In the genomic region with DNA sequence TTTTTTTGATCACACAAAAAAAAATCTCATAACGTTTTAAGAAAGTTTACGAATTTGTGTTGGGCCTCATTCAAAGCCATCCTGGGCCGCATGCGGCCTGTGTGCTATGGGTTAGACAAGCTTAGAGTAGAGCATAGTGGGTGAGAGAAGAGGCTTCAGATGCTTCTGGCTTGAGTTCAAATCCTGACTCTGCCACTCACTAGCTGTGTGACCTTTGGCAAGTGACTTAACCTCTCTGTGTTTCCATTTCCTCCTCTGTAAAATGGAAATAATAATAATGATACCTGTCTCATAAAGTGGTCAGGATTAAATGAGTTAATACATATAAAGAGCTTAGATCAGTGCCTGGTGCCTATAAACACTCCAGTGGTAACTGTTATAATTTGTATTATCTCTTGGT, we compare ENCODE assay signal across 31 cellular contexts. TPM values are rescaled to one million over a fixed set of nuclear protein-coding genes. Genes with fewer than 3 reads are reported as not detected.
DNase-seq lines count a peak whose midpoint lies in the region; ATAC-seq and TF ChIP-seq lines count a peak whose summit lies in the region.
"Had no signal": no experiment of that assay in that cellular context is flagged by ENCODE, and none has a peak within 500 bp of the region (broad histone marks: within the 10 kb centered on the region; RNA-seq: fewer than 3 reads in every experiment).

No MANE protein-coding gene starts in this region.

- H3K27me3 ChIP-seq in CD4-positive, alpha-beta T cell (ENCODE audit: control insufficient read depth, insufficient read depth, low read length): no peaks in the 10 kb centered on the region
- no peaks in the 10 kb centered on the region for H3K27me3 ChIP-seq in right lobe of liver
- H3K27me3 ChIP-seq: gastroesophageal sphincter, ovary had no signal

- peak overlapping the region; percentile 74 for H3K27ac Mint-ChIP-seq in activated CD8-positive, alpha-beta T cell treated with anti-CD3 and anti-CD28 coated beads for 36 hours
- H3K27ac Mint-ChIP-seq in activated CD8-positive, alpha-beta T cell treated with anti-CD3 and anti-CD28 coated beads, Interleukin-2, amount 10 ng/mL, durations not matched to agents 7 days and 5 days: no peak overlapping the region
- H3K27ac Mint-ChIP-seq in CD4-positive, alpha-beta T cell: peak overlapping the region; percentile 73
- H3K27ac Mint-ChIP-seq in activated naive CD8-positive, alpha-beta T cell: peak overlapping the region; percentile 72
- H3K27ac Mint-ChIP-seq: B cell, GM23338, IgD-negative memory B cell had no signal

- H3K4me1 ChIP-seq in right lobe of liver: peaks cover 0 to 44% (median 18%) of the 10 kb centered on the region in 4 donors

- peaks cover 16% of the 10 kb centered on the region for H3K36me3 Mint-ChIP-seq in activated CD8-positive, alpha-beta T cell treated with anti-CD3 and anti-CD28 coated beads for 36 hours (ENCODE audit: low read depth)
- H3K36me3 Mint-ChIP-seq in activated CD8-positive, alpha-beta T cell treated with anti-CD3 and anti-CD28 coated beads, Interleukin-2, amount 10 ng/mL, durations not matched to agents 7 days and 5 days (ENCODE audit: low read depth): peaks cover 60% of the 10 kb centered on the region
- peaks cover 38% of the 10 kb centered on the region for H3K36me3 Mint-ChIP-seq in CD4-positive, alpha-beta T cell (ENCODE audit: low read depth)
- peaks cover 5% of the 10 kb centered on the region for H3K36me3 Mint-ChIP-seq in activated naive CD8-positive, alpha-beta T cell

- H3K27me3 Mint-ChIP-seq in activated CD8-positive, alpha-beta T cell treated with anti-CD3 and anti-CD28 coated beads for 36 hours: no peaks in the 10 kb centered on the region
- H3K27me3 Mint-ChIP-seq in activated CD8-positive, alpha-beta T cell treated with anti-CD3 and anti-CD28 coated beads, Interleukin-2, amount 10 ng/mL, durations not matched to agents 7 days and 5 days (ENCODE audit: low read depth): no peaks in the 10 kb centered on the region
- H3K27me3 Mint-ChIP-seq in CD4-positive, alpha-beta T cell: no peaks in the 10 kb centered on the region
- H3K27me3 Mint-ChIP-seq in activated naive CD8-positive, alpha-beta T cell: no peaks in the 10 kb centered on the region
- H3K27me3 Mint-ChIP-seq: B cell, IgD-negative memory B cell had no signal

- no peak for TF ChIP-seq CTCF in activated CD8-positive, alpha-beta T cell treated with anti-CD3 and anti-CD28 coated beads for 36 hours (IDR thresholded peaks at IDR 0.05)
- no peak for TF ChIP-seq CTCF in CD4-positive, alpha-beta T cell (IDR thresholded peaks at IDR 0.05)
- no peak for TF ChIP-seq CTCF in right lobe of liver (IDR thresholded peaks at IDR 0.05)

- CTCF ChIA-PET in activated CD8-positive, alpha-beta T cell treated with anti-CD3 and anti-CD28 coated beads for 36 hours (lab: Charles Lee): interaction anchor here (1.4 to 3.7 kb wide), 2 partner anchors 9 to 14 kb away, joined by 5 to 17 read pairs; no protein-coding TSS in a partner anchor
- CTCF ChIA-PET in activated CD8-positive, alpha-beta T cell treated with anti-CD3 and anti-CD28 coated beads, Interleukin-2, amount 10 ng/mL, durations not matched to agents 7 days and 5 days (lab: Charles Lee): interaction anchor here (0.9 to 3.5 kb wide), 3 partner anchors 14 to 156 kb away, joined by 3 to 19 read pairs (median 5); no protein-coding TSS in a partner anchor
- CTCF ChIA-PET in CD4-positive, alpha-beta T cell (lab: Charles Lee): interaction anchor here (1.7 to 2.0 kb wide), 2 partner anchors 9 to 15 kb away, joined by 5 to 6 read pairs; no protein-coding TSS in a partner anchor

- no peaks in the 10 kb centered on the region for H3K9me3 Mint-ChIP-seq in activated CD8-positive, alpha-beta T cell treated with anti-CD3 and anti-CD28 coated beads for 36 hours
- H3K9me3 Mint-ChIP-seq in activated CD8-positive, alpha-beta T cell treated with anti-CD3 and anti-CD28 coated beads, Interleukin-2, amount 10 ng/mL, durations not matched to agents 7 days and 5 days (ENCODE audit: insufficient read depth): no peaks in the 10 kb centered on the region
- no peaks in the 10 kb centered on the region for H3K9me3 Mint-ChIP-seq in CD4-positive, alpha-beta T cell
- H3K9me3 Mint-ChIP-seq in activated naive CD8-positive, alpha-beta T cell (ENCODE audit: low read depth): no peaks in the 10 kb centered on the region
- H3K9me3 Mint-ChIP-seq: GM23338, IgD-negative memory B cell, neural crest cell had no signal

- peaks cover 34% of the 10 kb centered on the region for H3K4me1 Mint-ChIP-seq in activated CD8-positive, alpha-beta T cell treated with anti-CD3 and anti-CD28 coated beads for 36 hours (ENCODE audit: low read depth)
- H3K4me1 Mint-ChIP-seq in activated CD8-positive, alpha-beta T cell treated with anti-CD3 and anti-CD28 coated beads, Interleukin-2, amount 10 ng/mL, durations not matched to agents 7 days and 5 days (ENCODE audit: low read depth): peaks cover 55% of the 10 kb centered on the region
- peaks cover 27% of the 10 kb centered on the region for H3K4me1 Mint-ChIP-seq in CD4-positive, alpha-beta T cell (ENCODE audit: low read depth)
- H3K4me1 Mint-ChIP-seq in activated naive CD8-positive, alpha-beta T cell (ENCODE audit: low read depth): peaks cover 25% of the 10 kb centered on the region

- H3K4me3 ChIP-seq in right lobe of liver: no peak overlapping the region
- H3K4me3 ChIP-seq: gastroesophageal sphincter, GM23338, ovary, skin epidermis, thoracic aorta had no signal

- no peaks in the 10 kb centered on the region for H3K9me3 ChIP-seq in CD4-positive, alpha-beta T cell (ENCODE audit: control insufficient read depth, low read length)
- H3K9me3 ChIP-seq in right lobe of liver: no peaks in the 10 kb centered on the region
- H3K9me3 ChIP-seq: gastroesophageal sphincter, ovary, thoracic aorta had no signal

- H3K36me3 ChIP-seq in right lobe of liver: no peaks in the 10 kb centered on the region
- H3K36me3 ChIP-seq: ovary had no signal

- POLR2A ChIA-PET in activated CD8-positive, alpha-beta T cell treated with anti-CD3 and anti-CD28 coated beads for 36 hours (lab: Charles Lee): interaction anchor here (0.7 kb wide), 1 partner anchor 28 kb away, joined by 3 read pairs; no protein-coding TSS in a partner anchor
- POLR2A ChIA-PET in activated CD8-positive, alpha-beta T cell treated with anti-CD3 and anti-CD28 coated beads, Interleukin-2, amount 10 ng/mL, durations not matched to agents 7 days and 5 days (lab: Charles Lee): interaction anchor here (0.9 kb wide), 1 partner anchor 9 kb away, joined by 3 read pairs; no protein-coding TSS in a partner anchor
- POLR2A ChIA-PET in CD4-positive, alpha-beta T cell (lab: Charles Lee): no interaction called here

- WGBS in right lobe of liver (ENCODE audit: insufficient coverage, low coverage, low lambda C conversion rate, missing lambda C conversion rate): 87% methylated on average over 4 of the region's 4 CpGs

- no peak overlapping the region for H3K27ac ChIP-seq in CD4-positive, alpha-beta T cell (ENCODE audit: low read depth, low read length)
- H3K27ac ChIP-seq in right lobe of liver: peak overlapping the region; percentile 77 to 84 (median 79)
- H3K27ac ChIP-seq: gastroesophageal sphincter, ovary, thoracic aorta had no signal

- no peak for TF ChIP-seq POLR2A in right lobe of liver (IDR thresholded peaks at IDR 0.05)

- intact Hi-C loops in activated CD8-positive, alpha-beta T cell treated with anti-CD3 and anti-CD28 coated beads for 36 hours (cut with micrococcal nuclease): no loop called here
- intact Hi-C loops in CD4-positive, alpha-beta T cell (cut with DNase I, micrococcal nuclease): no loop called here
- intact Hi-C loops in right lobe of liver (cut with DNase I): no loop called here

- DNase-seq in activated CD8-positive, alpha-beta T cell treated with anti-CD3 and anti-CD28 coated beads for 36 hours: no peak
- DNase-seq in activated CD8-positive, alpha-beta T cell treated with anti-CD3 and anti-CD28 coated beads, Interleukin-2, amount 10 ng/mL, durations not matched to agents 7 days and 5 days: no peak
- DNase-seq in CD4-positive, alpha-beta T cell: no peak
- DNase-seq in right lobe of liver (no peak), C1 segment of cervical spinal cord (lab: John Stamatoyannopoulos, UW) (no peak), pons (ENCODE audit: low spot score) (no peak), ecto neural progenitor cell (ENCODE audit: low spot score) (no peak)
- DNase-seq: activated CD4-positive, CD25-positive, alpha-beta regulatory T cell treated with anti-CD3 and anti-CD28 coated beads, Interleukin-2, amount 50 U/mL, for 72 hours; activated naive CD4-positive, alpha-beta T cell; activated T-cell treated with anti-CD3 and anti-CD28 coated beads, Interleukin-2, amount 50 U/mL, for 48 hours; anterior cingulate cortex; DMS79 treated with DMSO at 0.1 percent for 48 hours; effector CD8-positive, alpha-beta T cell; GDM1; hypothalamus; left cardiac atrium; NCI-H146; NCI-H2107; NCI-H345; ovary; retina; Right ventricle myocardium superior; stimulated activated naive CD4-positive, alpha-beta T cell treated with Interleukin-2 at 50 U/mL for 16 hours had no signal

- ATAC-seq in activated CD8-positive, alpha-beta T cell treated with anti-CD3 and anti-CD28 coated beads for 36 hours: no peak
- ATAC-seq in activated CD8-positive, alpha-beta T cell treated with anti-CD3 and anti-CD28 coated beads, Interleukin-2, amount 10 ng/mL, durations not matched to agents 7 days and 5 days: no peak
- ATAC-seq in CD4-positive, alpha-beta T cell (ENCODE audit: poor library complexity): no peak
- ATAC-seq in right lobe of liver: no peak
- ATAC-seq: gastroesophageal sphincter, GM23338, left cardiac atrium had no signal

- H3K4me3 Mint-ChIP-seq in activated CD8-positive, alpha-beta T cell treated with anti-CD3 and anti-CD28 coated beads for 36 hours: no peak overlapping the region
- H3K4me3 Mint-ChIP-seq in activated CD8-positive, alpha-beta T cell treated with anti-CD3 and anti-CD28 coated beads, Interleukin-2, amount 10 ng/mL, durations not matched to agents 7 days and 5 days: no peak overlapping the region
- no peak overlapping the region for H3K4me3 Mint-ChIP-seq in CD4-positive, alpha-beta T cell
- no peak overlapping the region for H3K4me3 Mint-ChIP-seq in activated naive CD8-positive, alpha-beta T cell
- H3K4me3 Mint-ChIP-seq: B cell, GM23338, neural crest cell had no signal

RNA-seq across cellular contexts. Expression of a gene that starts 6.2 kb away (rescaled TPM):
- total RNA-seq in activated CD8-positive, alpha-beta T cell treated with anti-CD3 and anti-CD28 coated beads for 36 hours: 10 to 100 TPM; 12.2 to 15.1 TPM
- total RNA-seq in activated CD8-positive, alpha-beta T cell treated with anti-CD3 and anti-CD28 coated beads, Interleukin-2, amount 10 ng/mL, durations not matched to agents 7 days and 5 days: 10 to 100 TPM; 38.7 to 41.0 TPM
- 10 to 100 TPM; 36.2 to 37.4 TPM for total RNA-seq in CD4-positive, alpha-beta T cell
- 10 to 100 TPM; 11.5 to 79.7 (median 21.9) TPM for total RNA-seq in right lobe of liver
